In the genomic region with DNA sequence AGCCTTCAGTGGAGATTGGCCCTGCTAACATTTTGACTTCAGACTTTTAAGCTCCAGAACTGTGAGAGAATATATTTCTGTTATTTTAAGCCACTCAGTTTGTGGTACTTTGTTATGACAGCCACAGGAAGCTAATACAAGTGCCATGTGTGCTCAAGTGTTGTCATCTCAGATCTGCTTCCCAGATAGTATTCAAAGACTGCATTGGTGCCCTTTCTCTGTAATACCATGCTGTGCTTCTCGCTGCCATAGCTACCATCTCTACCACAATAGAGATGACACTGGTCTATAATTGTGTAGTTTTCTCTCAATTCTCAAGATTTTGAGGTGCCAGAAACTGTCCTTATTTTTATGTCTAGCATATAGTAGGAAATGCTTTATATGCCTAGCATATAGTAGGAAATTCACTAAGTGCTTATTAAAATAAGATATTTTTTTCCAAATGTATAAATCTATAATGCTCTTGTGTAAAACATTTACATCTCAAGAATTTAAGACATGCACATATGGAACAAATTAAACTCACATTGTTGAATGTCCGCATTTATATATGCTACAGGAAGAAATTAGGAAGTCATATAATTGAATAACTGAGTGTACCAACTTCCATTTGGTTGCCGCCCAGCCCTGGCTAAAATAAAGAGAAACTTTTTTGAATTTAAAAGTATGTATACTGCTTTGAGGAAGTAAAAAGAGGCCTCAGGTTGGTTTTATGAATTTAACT, we compare ENCODE assay signal across 19 cellular contexts.
"Had no signal": no experiment of that assay in that cellular context is flagged by ENCODE, and none has a peak within 500 bp of the region (broad histone marks: within the 10 kb centered on the region; RNA-seq: fewer than 3 reads in every experiment).

No MANE protein-coding gene starts in this region.

- DNase-seq: activated CD4-positive, alpha-beta memory T cell treated with anti-CD3 and anti-CD28 coated beads, Interleukin-2, amount 10 ng/mL, durations not matched to agents 7 days and 5 days; activated CD4-positive, alpha-beta T cell treated with anti-CD3 and anti-CD28 coated beads for 48 hours; activated CD8-positive, alpha-beta memory T cell treated with anti-CD3 and anti-CD28 coated beads, Interleukin-2, amount 10 ng/mL, durations not matched to agents 7 days and 5 days; cerebellar nuclear complex; cortex of kidney; effector CD8-positive, alpha-beta T cell; gastrocnemius medialis; head of caudate nucleus; kidney; midbrain; occipital lobe; retina; spleen; stimulated activated CD4-positive, alpha-beta T cell treated with anti-CD3 and anti-CD28 coated beads, Interleukin-4, amount 100 ng/mL, for 4 hours; upper lobe of left lung had no signal

- ATAC-seq: activated CD8-positive, alpha-beta memory T cell treated with anti-CD3 and anti-CD28 coated beads, Interleukin-2, amount 10 ng/mL, durations not matched to agents 7 days and 5 days; esophagus mucosa; gastrocnemius medialis; left lobe of liver; stimulated activated memory B cell treated with anti-CD40 and anti-IgM and Interleukin-4, amounts not matched to agents 10 μg/mL and 1 μg/mL and 100 μg/mL, for 72 hours; WTC11 had no signal
